In the genomic region with DNA sequence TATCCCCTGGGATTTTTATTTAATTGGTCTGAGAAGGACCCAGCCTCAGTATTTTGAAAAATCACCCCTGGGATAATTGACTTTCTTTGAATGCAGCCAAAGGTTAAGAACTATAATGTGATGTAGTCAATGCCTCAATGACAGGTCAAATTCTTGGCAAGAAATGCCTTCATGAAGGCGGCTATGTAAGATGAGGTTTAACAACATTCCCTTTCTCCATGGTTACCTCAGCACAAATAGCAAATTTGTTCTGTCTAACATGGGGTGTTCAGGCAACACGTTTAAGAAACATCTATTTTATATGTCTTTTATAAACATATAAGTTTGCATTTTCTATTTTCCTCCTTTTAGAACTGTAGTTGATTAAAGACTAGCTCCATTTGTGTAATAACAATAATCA, we compare ENCODE assay signal across 1 cellular context.
TF ChIP-seq lines count a peak whose summit lies in the region.

No MANE protein-coding gene starts in this region.

TF ChIP-seq in SK-N-SH, 30 proteins besides CTCF, POLR2A, EP300 and RAD21 (continued from another document):
- TF ChIP-seq, protein P1, sequence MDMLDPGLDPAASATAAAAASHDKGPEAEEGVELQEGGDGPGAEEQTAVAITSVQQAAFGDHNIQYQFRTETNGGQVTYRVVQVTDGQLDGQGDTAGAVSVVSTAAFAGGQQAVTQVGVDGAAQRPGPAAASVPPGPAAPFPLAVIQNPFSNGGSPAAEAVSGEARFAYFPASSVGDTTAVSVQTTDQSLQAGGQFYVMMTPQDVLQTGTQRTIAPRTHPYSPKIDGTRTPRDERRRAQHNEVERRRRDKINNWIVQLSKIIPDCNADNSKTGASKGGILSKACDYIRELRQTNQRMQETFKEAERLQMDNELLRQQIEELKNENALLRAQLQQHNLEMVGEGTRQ (IDR thresholded peaks at IDR 0.05; ENCODE audit: borderline replicate concordance, low read depth, low read length) = no peak
- TF ChIP-seq, protein P2, sequence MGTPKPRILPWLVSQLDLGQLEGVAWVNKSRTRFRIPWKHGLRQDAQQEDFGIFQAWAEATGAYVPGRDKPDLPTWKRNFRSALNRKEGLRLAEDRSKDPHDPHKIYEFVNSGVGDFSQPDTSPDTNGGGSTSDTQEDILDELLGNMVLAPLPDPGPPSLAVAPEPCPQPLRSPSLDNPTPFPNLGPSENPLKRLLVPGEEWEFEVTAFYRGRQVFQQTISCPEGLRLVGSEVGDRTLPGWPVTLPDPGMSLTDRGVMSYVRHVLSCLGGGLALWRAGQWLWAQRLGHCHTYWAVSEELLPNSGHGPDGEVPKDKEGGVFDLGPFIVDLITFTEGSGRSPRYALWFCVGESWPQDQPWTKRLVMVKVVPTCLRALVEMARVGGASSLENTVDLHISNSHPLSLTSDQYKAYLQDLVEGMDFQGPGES (IDR thresholded peaks at IDR 0.05; ENCODE audit: low read depth, low read length) = no peak
- no peak for TF ChIP-seq TAF1 (IDR thresholded peaks at IDR 0.05; ENCODE audit: borderline replicate concordance, low read depth, low read length)
- no peak for TF ChIP-seq FOSL2 (IDR thresholded peaks at IDR 0.05; ENCODE audit: borderline replicate concordance, low read depth)
- no peak for TF ChIP-seq POLR2AphosphoS5 (IDR thresholded peaks at IDR 0.05; ENCODE audit: low read depth, low read length)
- TF ChIP-seq EZH2phosphoT487 (IDR thresholded peaks at IDR 0.05; ENCODE audit: borderline replicate concordance, low read depth) = no peak
- no peak for TF ChIP-seq RXRA (IDR thresholded peaks at IDR 0.05; ENCODE audit: borderline replicate concordance, low read depth)
- no peak for TF ChIP-seq CHD2 (IDR thresholded peaks at IDR 0.05; ENCODE audit: low read length, partially characterized antibody)
- no peak for TF ChIP-seq TEAD4 (IDR thresholded peaks at IDR 0.05; ENCODE audit: borderline replicate concordance, insufficient read depth)
- no peak for TF ChIP-seq MEF2A (IDR thresholded peaks at IDR 0.05; ENCODE audit: borderline replicate concordance, low read depth)
